Comparison of ENCODE assay signal across 8 cellular contexts in the genomic region with DNA sequence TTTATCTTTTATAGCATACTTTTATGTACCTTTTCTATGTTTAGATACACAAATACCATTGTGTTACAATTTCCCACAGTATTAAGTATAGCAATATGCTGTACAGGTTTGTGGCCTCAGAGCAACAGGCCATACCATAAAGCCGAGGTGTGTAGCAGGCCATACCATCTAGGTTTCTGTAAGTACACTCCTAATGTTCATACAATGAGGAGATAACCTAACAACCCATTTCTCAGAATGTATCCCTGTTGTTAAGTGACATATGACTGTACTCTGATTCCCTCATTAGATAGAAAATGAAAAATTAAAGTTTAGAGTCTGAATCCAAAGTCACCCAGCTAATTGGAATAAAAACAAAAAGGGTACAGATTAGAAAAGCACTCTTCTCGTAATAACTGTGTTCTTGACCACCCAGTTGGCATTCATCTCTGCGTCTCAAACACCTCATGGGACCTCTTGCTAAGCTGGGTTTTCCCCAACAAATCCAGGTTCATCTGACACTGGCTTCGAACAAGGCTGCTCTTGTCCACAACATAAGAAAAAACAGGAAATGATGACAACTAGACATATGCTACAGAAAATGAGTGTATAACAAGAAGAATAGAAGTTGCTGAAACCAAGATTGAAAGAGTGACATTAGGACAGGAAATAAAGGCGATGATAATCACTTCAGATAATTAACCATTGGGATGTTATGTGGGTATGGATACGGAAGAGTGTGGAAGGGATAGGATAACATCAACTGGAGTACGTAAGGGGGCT. TPM values are rescaled to one million over a fixed set of nuclear protein-coding genes. Genes with fewer than 3 reads are reported as not detected.
DNase-seq lines count a peak whose midpoint lies in the region; ATAC-seq and TF ChIP-seq lines count a peak whose summit lies in the region.

No MANE protein-coding gene starts in this region.

- peak overlapping the region; percentile 92 to 100 (median 100) for H3K4me3 Mint-ChIP-seq in naive thymus-derived CD8-positive, alpha-beta T cell

- peak; percentile 29 to 68 for ATAC-seq in naive thymus-derived CD8-positive, alpha-beta T cell
- no peak for ATAC-seq in GM18858 (IDR thresholded peaks at IDR 0.05; ENCODE audit: unreplicated experiment)
- no peak for ATAC-seq in HG03025 (IDR thresholded peaks at IDR 0.05; ENCODE audit: low FRiP score, unreplicated experiment)

- no peaks in the 10 kb centered on the region for H3K27me3 ChIP-seq in BE2C

- peaks cover 44% of the 10 kb centered on the region for H3K36me3 ChIP-seq in BE2C

- no peak for TF ChIP-seq CTCF in BE2C (IDR thresholded peaks at IDR 0.05; ENCODE audit: low read depth, low read length)

- H3K27ac Mint-ChIP-seq in naive thymus-derived CD8-positive, alpha-beta T cell = peak overlapping the region; percentile 92 to 100 (median 99)

- peaks cover 13 to 52% (median 37%) of the 10 kb centered on the region in 4 donors for H3K4me1 Mint-ChIP-seq in naive thymus-derived CD8-positive, alpha-beta T cell

- H3K36me3 Mint-ChIP-seq in naive thymus-derived CD8-positive, alpha-beta T cell = peaks cover 4 to 43% (median 13%) of the 10 kb centered on the region in 3 donors

- H3K27me3 Mint-ChIP-seq in naive thymus-derived CD8-positive, alpha-beta T cell = no peaks in the 10 kb centered on the region

- POLR2A ChIA-PET in naive thymus-derived CD8-positive, alpha-beta T cell (lab: Charles Lee) = interaction anchor here (1.2 to 2.9 kb wide), 3 partner anchors 7 to 19 kb away, joined by 3 to 16 read pairs (median 10); partner anchors contain the start of gene HIF1AN

- peaks cover 3% of the 10 kb centered on the region; the same call in 1 of the 2 replicates for H3K4me1 ChIP-seq in BE2C

- no peak for DNase-seq in BE2C
- DNase-seq in Jurkat, Clone E6-1 (ENCODE audit: low read depth, low spot score) = no peak
- peak; percentile 23 for DNase-seq in central memory CD4-positive, alpha-beta T cell
- peak in 1 of 10 donors; percentile 27 for DNase-seq in naive thymus-derived CD8-positive, alpha-beta T cell
- DNase-seq in DMS153 treated with DMSO at 0.1 percent for 48 hours (lab: John Stamatoyannopoulos, UW; ENCODE audit: unreplicated experiment) = no peak
- no peak for DNase-seq in NCI-H2107 (lab: John Stamatoyannopoulos, UW)

- no peaks in the 10 kb centered on the region for H3K9me3 Mint-ChIP-seq in naive thymus-derived CD8-positive, alpha-beta T cell

- no peaks in the 10 kb centered on the region for H3K9me3 ChIP-seq in BE2C

- H3K4me3 ChIP-seq in BE2C (ENCODE audit: low read depth, low read length) = peak overlapping the region; percentile 88
- peak overlapping the region; percentile 80 for H3K4me3 ChIP-seq in Jurkat, Clone E6-1 (ENCODE audit: low read length)

RNA-seq across cellular contexts. Expression of gene NDUFB8, which starts 1.4 kb away (rescaled TPM):
- 253 TPM for polyA plus RNA-seq in BE2C (2012; ENCODE audit: insufficient read depth, insufficient read length, low read depth)
- polyA plus RNA-seq in Jurkat, Clone E6-1 (2012; ENCODE audit: insufficient read depth, insufficient read length) = 172 TPM
- total RNA-seq in naive thymus-derived CD8-positive, alpha-beta T cell = 100 to 1,000 TPM; 170 to 184 TPM
- polyA plus RNA-seq in naive thymus-derived CD8-positive, alpha-beta T cell = 100 to 1,000 TPM; 520 to 585 (median 556) TPM

RNA-seq across cellular contexts. Expression of gene HIF1AN, which starts 7.4 kb away (rescaled TPM):
- 16.6 TPM for polyA plus RNA-seq in BE2C (2012; ENCODE audit: insufficient read depth, insufficient read length, low read depth)
- 42.6 TPM for polyA plus RNA-seq in Jurkat, Clone E6-1 (2012; ENCODE audit: insufficient read depth, insufficient read length)
- 10 to 100 TPM; 63.5 to 65.3 TPM for total RNA-seq in naive thymus-derived CD8-positive, alpha-beta T cell
- 10 to 100 TPM; 24.7 to 28.6 (median 26.9) TPM for polyA plus RNA-seq in naive thymus-derived CD8-positive, alpha-beta T cell

RNA-seq across cellular contexts. Expression of gene SEC31B, which starts 8.6 kb away (rescaled TPM):
- polyA plus RNA-seq in BE2C (2012; ENCODE audit: insufficient read depth, insufficient read length, low read depth) = 32.5 TPM
- 62.2 TPM for polyA plus RNA-seq in Jurkat, Clone E6-1 (2012; ENCODE audit: insufficient read depth, insufficient read length)
- 10 to 100 TPM; 60.1 to 61.7 TPM for total RNA-seq in naive thymus-derived CD8-positive, alpha-beta T cell
- polyA plus RNA-seq in naive thymus-derived CD8-positive, alpha-beta T cell = 1 to 10 TPM in 2 of 3 donors, under 1 TPM in 1; 0.98 to 2.3 (median 2.0) TPM

Comparison
In these comparisons a context has a peak if more than half of its experiments do, and no peak if none do; other contexts are left out.
1. ATAC-seq: peak in naive thymus-derived CD8-positive, alpha-beta T cell (2 of 2); none in GM18858 (single experiment) and HG03025 (single experiment).